ENCODE assay signal across 14 cellular contexts in the genomic region with DNA sequence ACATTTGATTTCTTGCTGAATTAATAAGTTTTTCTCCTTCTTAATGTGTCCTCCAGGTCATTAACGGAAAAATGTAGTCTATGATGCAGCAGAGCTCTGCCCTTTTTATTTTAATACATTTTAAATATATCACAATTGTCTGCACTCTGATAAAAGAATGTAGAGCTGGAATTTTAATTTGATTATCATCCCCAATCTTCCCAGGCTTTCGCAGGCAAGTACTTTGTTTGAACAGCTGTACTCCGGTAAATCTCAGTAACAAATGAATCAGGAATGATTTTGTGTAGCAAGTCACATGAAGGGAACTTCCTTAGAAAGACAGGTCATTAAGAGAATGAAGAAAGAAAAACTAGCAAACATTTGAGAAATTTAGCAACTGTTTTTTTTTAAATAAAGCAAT.
A peak's percentile ranks its signal among the peaks of the same experiment; 100 is the strongest.
DNase-seq lines count a peak whose midpoint lies in the region; ATAC-seq and TF ChIP-seq lines count a peak whose summit lies in the region.
"Had no signal": no experiment of that assay in that cellular context is flagged by ENCODE, and none has a peak within 500 bp of the region (broad histone marks: within the 10 kb centered on the region; RNA-seq: fewer than 3 reads in every experiment).

No MANE protein-coding gene starts in this region.

- WGBS in mammary epithelial cell (ENCODE audit: low coverage, missing lambda C conversion rate): 95% methylated on average over 3 of the region's 3 CpGs
- 12% methylated on average over 3 of the region's 3 CpGs for WGBS in SK-N-SH (ENCODE audit: low lambda C conversion rate)

- no peak for TF ChIP-seq CTCF in MCF 10A (IDR thresholded peaks at IDR 0.05; ENCODE audit: unreplicated experiment)
- no peak for TF ChIP-seq CTCF in mammary epithelial cell (conservative IDR thresholded peaks at IDR 0.05 in 1 of 2, IDR thresholded peaks at IDR 0.05 in 1 of 2; ENCODE audit: extremely low read depth in 1 of 2, insufficient read depth in 1 of 2, low read depth in 1 of 2, low read length in 2 of 2)
- TF ChIP-seq CTCF in SK-N-SH (IDR thresholded peaks at IDR 0.05): no peak
- TF ChIP-seq CTCF in fibroblast of the aortic adventitia (IDR thresholded peaks at IDR 0.05; ENCODE audit: insufficient read depth, low read length): no peak

- H3K79me2 ChIP-seq in mammary epithelial cell (ENCODE audit: insufficient read depth, low read length) (no peaks in the 10 kb centered on the region), SK-N-SH (ENCODE audit: insufficient read depth) (peaks cover 72% of the 10 kb centered on the region)

- in situ Hi-C loops in mammary epithelial cell (cut with MboI; ENCODE audit: low sequenced_read_pairs in 2 of 2): no loop called here

- no peaks in the 10 kb centered on the region for H3K36me3 Mint-ChIP-seq in MCF 10A (ENCODE audit: insufficient read depth, unreplicated experiment)

- H3K9ac ChIP-seq in mammary epithelial cell (ENCODE audit: insufficient read depth, low read length) (no peak overlapping the region), SK-N-SH (peak overlapping the region; percentile 69; the same call in 1 of the 2 replicates)

- TF ChIP-seq RAD21 in SK-N-SH (IDR thresholded peaks at IDR 0.05; ENCODE audit: low read length): no peak; the same call in 1 of the 2 replicates

- no peaks in the 10 kb centered on the region for H3K27me3 Mint-ChIP-seq in MCF 10A (ENCODE audit: insufficient read depth, unreplicated experiment)

- H3F3A ChIP-seq in SK-N-SH (replicated peaks; ENCODE audit: insufficient read depth): peaks cover 21% of the 10 kb centered on the region

- DNase-seq in MCF 10A (ENCODE audit: unreplicated experiment): no peak
- DNase-seq in mammary epithelial cell: no peak
- no peak for DNase-seq in SK-N-SH
- peak; percentile 68 for DNase-seq in fibroblast of the aortic adventitia (ENCODE audit: low read depth)
- no peak for DNase-seq in cerebellum (ENCODE audit: low spot score)
- no peak for DNase-seq in NCI-H1048 (lab: John Stamatoyannopoulos, UW)
- DNase-seq in NCI-H128 (lab: John Stamatoyannopoulos, UW; ENCODE audit: unreplicated experiment): no peak
- DNase-seq: activated T-cell treated with anti-CD3 and anti-CD28 coated beads, Interleukin-2, amount 50 U/mL, for 4 hours; central memory CD4-positive, alpha-beta T cell; MG63; spleen; stimulated activated CD8-positive, alpha-beta memory T cell treated with anti-CD3 and anti-CD28 coated beads, Interleukin-4, amount 100 ng/mL, for 48 hours had no signal

- H3K27ac ChIP-seq in mammary epithelial cell (ENCODE audit: insufficient read depth, low read depth, low read length) (no peak overlapping the region), SK-N-SH (ENCODE audit: low read depth in 2 of 2, low read length in 1 of 2) (peak overlapping the region; percentile 85 to 97)
- H3K27ac ChIP-seq: spleen had no signal

- no peaks in the 10 kb centered on the region for H3K27me3 ChIP-seq in mammary epithelial cell (ENCODE audit: insufficient read depth, low read length)
- no peaks in the 10 kb centered on the region for H3K27me3 ChIP-seq in SK-N-SH (ENCODE audit: insufficient read depth)
- H3K27me3 ChIP-seq: MG63, spleen had no signal

- H3K4me2 ChIP-seq in mammary epithelial cell (ENCODE audit: insufficient read depth, low read depth, low read length) (no peak overlapping the region), SK-N-SH (peak overlapping the region; percentile 76)

- H3K9me2 ChIP-seq in SK-N-SH: no peaks in the 10 kb centered on the region

- peak overlapping the region; percentile 36 for H3K4me3 Mint-ChIP-seq in MCF 10A (ENCODE audit: unreplicated experiment)
- H3K4me3 Mint-ChIP-seq: activated T-cell treated with anti-CD3 and anti-CD28 coated beads, Interleukin-2, amount 50 U/mL, for 4 hours had no signal

- dilution Hi-C loops in mammary epithelial cell (cut with HindIII; ENCODE audit: low sequenced_read_pairs): no loop called here

- CTCF ChIA-PET in MCF 10A (lab: Yijun Ruan, JAX): interaction anchor here (0.6 to 1.0 kb wide), 3 partner anchors 10 to 510 kb away, joined by 3 read pairs; no protein-coding TSS in a partner anchor
- CTCF ChIA-PET in mammary epithelial cell (lab: Charles Lee; ENCODE audit: low non-redundant PET): no interaction called here
- CTCF ChIA-PET in SK-N-SH (lab: Yijun Ruan, JAX): interaction anchor here (0.6 to 1.2 kb wide), 5 partner anchors 9 to 409 kb away, joined by 3 to 5 read pairs (median 3); a partner anchor contains a TSS

- H3K4me1 ChIP-seq in mammary epithelial cell (ENCODE audit: insufficient read depth, low read length) (peaks cover 17% of the 10 kb centered on the region), SK-N-SH (ENCODE audit: control insufficient read depth in 1 of 2, insufficient read depth in 2 of 2, low read depth in 1 of 2, low read length in 1 of 2) (peaks cover 32 to 38% of the 10 kb centered on the region in 2 experiments)

- POLR2A ChIA-PET in MCF 10A (lab: Yijun Ruan, JAX): interaction anchor here (0.7 to 2.9 kb wide), 11 partner anchors 7 to 508 kb away, joined by 3 to 18 read pairs (median 4); a partner anchor contains a TSS
- POLR2A ChIA-PET in SK-N-SH (lab: Yijun Ruan, JAX): interaction anchor here (1.0 to 3.2 kb wide), 2 partner anchors 147 to 231 kb away, joined by 3 to 9 read pairs; a partner anchor contains a TSS

- peaks cover 46% of the 10 kb centered on the region for H3K4me1 Mint-ChIP-seq in MCF 10A (ENCODE audit: insufficient read depth, unreplicated experiment)

- H3K9me3 ChIP-seq in mammary epithelial cell (replicated peaks; ENCODE audit: insufficient read depth, low read length) (no peaks in the 10 kb centered on the region), SK-N-SH (no peaks in the 10 kb centered on the region)
- H3K9me3 ChIP-seq: HAP-1, MG63, spleen had no signal

- no peaks in the 10 kb centered on the region for H3K36me3 ChIP-seq in mammary epithelial cell (ENCODE audit: insufficient read depth, low read length)
- no peaks in the 10 kb centered on the region for H3K36me3 ChIP-seq in SK-N-SH (replicated peaks in 1 of 2; ENCODE audit: control insufficient read depth in 1 of 2, insufficient read depth in 2 of 2, low read length in 1 of 2)
- H3K36me3 ChIP-seq: HAP-1, MG63, spleen had no signal

- H3K27ac Mint-ChIP-seq in MCF 10A (ENCODE audit: low read depth, unreplicated experiment): peak overlapping the region; percentile 94

- no peak for ATAC-seq in esophagus mucosa
- ATAC-seq: activated T-cell treated with anti-CD3 and anti-CD28 coated beads, Interleukin-2, amount 50 U/mL, for 4 hours had no signal

- no peak overlapping the region for H3K4me3 ChIP-seq in mammary epithelial cell (replicated peaks in 1 of 3; ENCODE audit: insufficient read depth in 1 of 3, low read depth in 2 of 3, low read length in 3 of 3)
- H3K4me3 ChIP-seq in SK-N-SH (ENCODE audit: low read depth in 2 of 2, low read length in 1 of 2): peak overlapping the region; percentile 33 to 58; a peak in 3 of 4 replicates
- no peak overlapping the region for H3K4me3 ChIP-seq in fibroblast of the aortic adventitia (ENCODE audit: low read depth, low read length)
- H3K4me3 ChIP-seq: HAP-1, MG63, spleen had no signal

- H2AFZ ChIP-seq in mammary epithelial cell (ENCODE audit: low read depth, low read length) (no peak overlapping the region), SK-N-SH (ENCODE audit: low read depth) (peak overlapping the region; percentile 26; the same call in 1 of the 2 replicates)

- no peaks in the 10 kb centered on the region for H3K9me3 Mint-ChIP-seq in MCF 10A (ENCODE audit: unreplicated experiment)
- H3K9me3 Mint-ChIP-seq: activated T-cell treated with anti-CD3 and anti-CD28 coated beads, Interleukin-2, amount 50 U/mL, for 4 hours had no signal

- BruUV-seq in MCF 10A (replicated peaks; lab: Mats Ljungman, UMichigan): no TSS peak
- no TSS peak for BruUV-seq in mammary epithelial cell (replicated peaks; lab: Mats Ljungman, UMichigan)

- peak; percentile 29 to 66; a peak in 2 of 4 replicates for TF ChIP-seq EP300 in SK-N-SH (IDR thresholded peaks at IDR 0.05; ENCODE audit: borderline replicate concordance in 1 of 2, low read depth in 1 of 2, low read length in 1 of 2)

- H4K20me1 ChIP-seq in mammary epithelial cell (ENCODE audit: insufficient read depth, low read length) (no peaks in the 10 kb centered on the region), SK-N-SH (ENCODE audit: insufficient read depth) (no peaks in the 10 kb centered on the region; the same call in 1 of the 2 replicates)

- intact Hi-C loops in MCF 10A (cut with micrococcal nuclease): loop anchor here (5.0 to 10.0 kb wide), 3 partner anchors 117 to 1084 kb away; no protein-coding TSS in a partner anchor
- intact Hi-C loops in mammary epithelial cell (cut with micrococcal nuclease): no loop called here

TF ChIP-seq in SK-N-SH, 30 proteins besides CTCF, POLR2A, EP300 and RAD21 (continues in another document):
- TF ChIP-seq FOSL2 (IDR thresholded peaks at IDR 0.05; ENCODE audit: borderline replicate concordance, low read depth): 0 out of 2 replicates have a peak, but pooled peaks have one; percentile 16
- TF ChIP-seq RXRA (IDR thresholded peaks at IDR 0.05; ENCODE audit: borderline replicate concordance, low read depth): no peak
- TF ChIP-seq, protein P1, sequence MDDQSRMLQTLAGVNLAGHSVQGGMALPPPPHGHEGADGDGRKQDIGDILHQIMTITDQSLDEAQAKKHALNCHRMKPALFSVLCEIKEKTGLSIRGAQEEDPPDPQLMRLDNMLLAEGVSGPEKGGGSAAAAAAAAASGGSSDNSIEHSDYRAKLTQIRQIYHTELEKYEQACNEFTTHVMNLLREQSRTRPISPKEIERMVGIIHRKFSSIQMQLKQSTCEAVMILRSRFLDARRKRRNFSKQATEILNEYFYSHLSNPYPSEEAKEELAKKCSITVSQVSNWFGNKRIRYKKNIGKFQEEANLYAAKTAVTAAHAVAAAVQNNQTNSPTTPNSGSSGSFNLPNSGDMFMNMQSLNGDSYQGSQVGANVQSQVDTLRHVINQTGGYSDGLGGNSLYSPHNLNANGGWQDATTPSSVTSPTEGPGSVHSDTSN (IDR thresholded peaks at IDR 0.05): peak; percentile 45
- TF ChIP-seq EZH2phosphoT487 (IDR thresholded peaks at IDR 0.05; ENCODE audit: borderline replicate concordance, low read depth): no peak
- TF ChIP-seq NFIC (IDR thresholded peaks at IDR 0.05; ENCODE audit: borderline replicate concordance): 0 out of 2 replicates have a peak, but pooled peaks have one; percentile 14
- TF ChIP-seq, protein P2, sequence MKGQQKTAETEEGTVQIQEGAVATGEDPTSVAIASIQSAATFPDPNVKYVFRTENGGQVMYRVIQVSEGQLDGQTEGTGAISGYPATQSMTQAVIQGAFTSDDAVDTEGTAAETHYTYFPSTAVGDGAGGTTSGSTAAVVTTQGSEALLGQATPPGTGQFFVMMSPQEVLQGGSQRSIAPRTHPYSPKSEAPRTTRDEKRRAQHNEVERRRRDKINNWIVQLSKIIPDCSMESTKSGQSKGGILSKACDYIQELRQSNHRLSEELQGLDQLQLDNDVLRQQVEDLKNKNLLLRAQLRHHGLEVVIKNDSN (IDR thresholded peaks at IDR 0.05; ENCODE audit: borderline replicate concordance, low read depth): peak; percentile 50; the same call in 1 of the 2 replicates
- TF ChIP-seq POLR2AphosphoS5 (IDR thresholded peaks at IDR 0.05; ENCODE audit: low read depth, low read length): peak; percentile 29; the same call in 1 of the 2 replicates
- peak; percentile 91 for TF ChIP-seq TCF12 (IDR thresholded peaks at IDR 0.05)
- no peak for TF ChIP-seq CHD2 (IDR thresholded peaks at IDR 0.05; ENCODE audit: low read length, partially characterized antibody)
- no peak for TF ChIP-seq MXI1 (IDR thresholded peaks at IDR 0.05; ENCODE audit: low read depth, low read length)

Comparison
In these comparisons a context has a peak if more than half of its experiments do, and no peak if none do; other contexts are left out.
1. H3K4me3 ChIP-seq: peak in SK-N-SH (2 of 2); none in mammary epithelial cell (0 of 3) and fibroblast of the aortic adventitia (single experiment).